Comparison of ENCODE assay signal across 17 cellular contexts in the genomic region with DNA sequence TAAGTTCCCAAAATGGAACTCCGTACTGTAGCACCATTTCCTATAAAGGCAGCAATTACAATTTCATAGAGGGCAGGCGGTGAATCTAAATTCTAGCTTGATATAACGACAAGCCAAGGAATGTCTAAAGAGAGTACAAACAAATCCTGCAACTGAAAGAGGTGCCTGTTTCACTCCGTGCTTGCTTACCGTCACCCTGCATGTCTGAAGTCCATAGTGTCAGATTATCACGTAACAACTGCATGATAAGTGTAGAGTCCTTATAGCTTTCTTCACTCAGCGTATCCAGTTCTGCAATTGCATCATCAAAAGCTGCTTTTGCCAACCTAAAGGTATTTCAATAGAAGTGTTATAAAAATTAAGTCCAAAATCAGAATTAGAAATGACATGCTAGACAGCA.
"Had no signal": no experiment of that assay in that cellular context is flagged by ENCODE, and none has a peak within 500 bp of the region (broad histone marks: within the 10 kb centered on the region; RNA-seq: fewer than 3 reads in every experiment).

No MANE protein-coding gene starts in this region.

- H3K27me3 Mint-ChIP-seq: activated CD4-positive, alpha-beta T cell treated with anti-CD3 and anti-CD28 coated beads, Interleukin-2, amount 10 ng/mL, durations not matched to agents 24 days and 14 days; dendritic cell treated with granulocyte-macrophage colony-stimulating factor and Interleukin-4, amounts not matched to agents 40 ng/mL and 50 ng/mL, for 4 days had no signal

- DNase-seq: activated CD4-positive, alpha-beta T cell treated with anti-CD3 and anti-CD28 coated beads, Interleukin-2, amount 10 ng/mL, durations not matched to agents 24 days and 14 days; activated CD4-positive, CD25-positive, alpha-beta regulatory T cell; activated effector memory CD4-positive, alpha-beta T cell treated with Interleukin-2 at 50 U/mL for 16 hours; activated naive CD4-positive, alpha-beta T cell treated with anti-CD3 and anti-CD28 coated beads, Interleukin-2, amount 50 U/mL, for 16 hours; amniotic stem cell; effector memory CD4-positive, alpha-beta T cell; foreskin keratinocyte; head of caudate nucleus; immature natural killer cell; stimulated activated CD4-positive, alpha-beta T cell treated with anti-CD3 and anti-CD28 coated beads, Interleukin-12 subunit alpha, Interleukin-12 subunit beta, amount 100 ng/mL, for 4 hours; stimulated activated CD4-positive, alpha-beta T cell treated with anti-CD3 and anti-CD28 coated beads, Interleukin-2, amount 100 ng/mL, for 24 hours; thyroid gland had no signal

- ATAC-seq: foreskin keratinocyte; stimulated activated effector memory CD8-positive, alpha-beta T cell treated with anti-CD3 and anti-CD28 coated beads, Interleukin-12 subunit alpha, Interleukin-12 subunit beta, amount 100 ng/mL, for 72 hours had no signal

- H3K27me3 ChIP-seq: foreskin keratinocyte, neural progenitor cell, thyroid gland had no signal

- H3K4me3 ChIP-seq: neural progenitor cell, thyroid gland had no signal

- H3K4me1 Mint-ChIP-seq: brain, neural progenitor cell had no signal

- H3K4me3 Mint-ChIP-seq: activated CD4-positive, alpha-beta T cell treated with anti-CD3 and anti-CD28 coated beads, Interleukin-2, amount 10 ng/mL, durations not matched to agents 24 days and 14 days; brain; dendritic cell treated with granulocyte-macrophage colony-stimulating factor and Interleukin-4, amounts not matched to agents 40 ng/mL and 50 ng/mL, for 4 days; immature natural killer cell; neural progenitor cell; stimulated activated effector memory CD8-positive, alpha-beta T cell treated with anti-CD3 and anti-CD28 coated beads, Interleukin-12 subunit alpha, Interleukin-12 subunit beta, amount 100 ng/mL, for 72 hours; T-helper 2 cell treated with Interferon-gamma antibody and Interleukin-4, amounts not matched to agents 5 μg/mL and 100 μg/mL, for 36 hours had no signal

- H3K9me3 Mint-ChIP-seq: activated CD4-positive, alpha-beta T cell treated with anti-CD3 and anti-CD28 coated beads, Interleukin-2, amount 10 ng/mL, durations not matched to agents 24 days and 14 days; dendritic cell treated with granulocyte-macrophage colony-stimulating factor and Interleukin-4, amounts not matched to agents 40 ng/mL and 50 ng/mL, for 4 days; immature natural killer cell; neural progenitor cell; stimulated activated effector memory CD8-positive, alpha-beta T cell treated with anti-CD3 and anti-CD28 coated beads, Interleukin-12 subunit alpha, Interleukin-12 subunit beta, amount 100 ng/mL, for 72 hours; T-helper 2 cell treated with Interferon-gamma antibody and Interleukin-4, amounts not matched to agents 5 μg/mL and 100 μg/mL, for 36 hours had no signal

- H3K27ac Mint-ChIP-seq: activated CD4-positive, alpha-beta T cell treated with anti-CD3 and anti-CD28 coated beads, Interleukin-2, amount 10 ng/mL, durations not matched to agents 24 days and 14 days; dendritic cell treated with granulocyte-macrophage colony-stimulating factor and Interleukin-4, amounts not matched to agents 40 ng/mL and 50 ng/mL, for 4 days; neural progenitor cell; stimulated activated effector memory CD8-positive, alpha-beta T cell treated with anti-CD3 and anti-CD28 coated beads, Interleukin-12 subunit alpha, Interleukin-12 subunit beta, amount 100 ng/mL, for 72 hours; T-helper 2 cell treated with Interferon-gamma antibody and Interleukin-4, amounts not matched to agents 5 μg/mL and 100 μg/mL, for 36 hours had no signal

- H3K9me3 ChIP-seq: thyroid gland had no signal

- H3K27ac ChIP-seq: foreskin keratinocyte, neural progenitor cell, thyroid gland had no signal

- H3K4me1 ChIP-seq: foreskin keratinocyte, neural progenitor cell, thyroid gland had no signal
